40 cellular contexts compared by ENCODE assay signal in the genomic region with DNA sequence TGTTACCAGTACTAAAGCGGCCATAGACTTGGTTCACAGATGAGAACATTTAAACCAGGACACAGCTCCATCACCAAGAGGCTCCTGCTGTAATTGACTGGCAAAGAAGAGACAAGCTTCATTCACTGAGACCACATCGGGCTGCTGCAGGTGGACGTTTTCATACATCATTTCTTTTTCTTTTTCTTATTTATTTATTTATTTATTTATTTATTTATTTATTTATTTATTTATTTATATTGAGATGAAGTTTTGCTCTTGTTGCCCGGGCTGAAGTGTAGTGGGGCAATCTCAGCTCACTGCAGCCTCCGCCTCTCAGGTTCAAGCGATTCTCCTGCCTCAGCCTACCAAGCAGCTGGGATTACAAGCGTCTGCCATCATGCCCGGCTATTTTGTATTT. TPM values are rescaled to one million over a fixed set of nuclear protein-coding genes. Genes with fewer than 3 reads are reported as not detected.
"Had no signal": no experiment of that assay in that cellular context is flagged by ENCODE, and none has a peak within 500 bp of the region (broad histone marks: within the 10 kb centered on the region; RNA-seq: fewer than 3 reads in every experiment).

No MANE protein-coding gene starts in this region.

- DNase-seq: Karpas-422, Kasumi-1, MM.1S, MV-4-11, NCI-H1048, NCI-H1092, NCI-H1092 treated with DMSO at 0.1 percent for 48 hours, NCI-H1105, NCI-H1105 treated with DMSO at 0.1 percent for 48 hours, NCI-H1417, NCI-H1417 treated with DMSO at 0.1 percent for 48 hours, NCI-H1436 treated with DMSO at 0.1 percent for 48 hours, NCI-H146, NCI-H1694, NCI-H1694 treated with DMSO at 0.1 percent for 48 hours, NCI-H187, NCI-H187 treated with DMSO at 0.1 percent for 48 hours, NCI-H1930, NCI-H2029, NCI-H2029 treated with DMSO at 0.1 percent for 48 hours, NCI-H2081, NCI-H2081 treated with DMSO at 0.1 percent for 48 hours, NCI-H2107, NCI-H2171, NCI-H2171 treated with DMSO at 0.1 percent for 48 hours, NCI-H2227 treated with DMSO at 0.1 percent for 48 hours, NCI-H226, NCI-H345, NCI-H446, NCI-H446 treated with DMSO at 0.1 percent for 48 hours, NCI-H510A, NCI-H510A treated with DMSO at 0.1 percent for 48 hours, NCI-H524, NCI-H524 treated with DMSO at 0.1 percent for 48 hours, NCI-H526 had no signal

- H3K4me3 ChIP-seq: MG63 had no signal

- H3K36me3 ChIP-seq: MG63 had no signal

- H3K9me3 ChIP-seq: MG63 had no signal

RNA-seq across cellular contexts. Expression of gene NMS, which starts 58.9 kb away (rescaled TPM):
- total RNA-seq: LHCN-M2, M059J, MCF 10A, NCI-H460 had no signal
